Comparison of ENCODE assay signal across 8 cellular contexts in the genomic region with DNA sequence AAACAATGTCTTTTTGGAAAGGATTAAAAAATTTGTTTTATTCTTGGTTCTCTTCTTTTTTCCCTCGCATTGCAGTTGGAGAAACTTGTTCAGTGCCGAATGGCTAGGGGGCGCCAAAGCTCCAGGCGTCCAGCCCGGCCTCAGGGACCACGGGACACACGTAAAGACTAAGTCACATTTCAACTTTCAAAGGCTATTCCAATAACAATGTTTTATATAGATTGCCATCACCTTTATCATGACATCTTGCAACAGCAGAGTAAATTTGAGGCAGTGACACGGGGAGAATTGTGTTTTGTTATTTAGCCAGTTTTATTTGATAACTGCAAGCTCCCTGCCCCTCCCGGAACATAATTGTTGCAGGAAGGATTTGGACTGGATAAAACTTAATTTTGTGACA. TPM values are rescaled to one million over a fixed set of nuclear protein-coding genes. Genes with fewer than 3 reads are reported as not detected.
DNase-seq lines count a peak whose midpoint lies in the region; ATAC-seq and TF ChIP-seq lines count a peak whose summit lies in the region.

No MANE protein-coding gene starts in this region.

- H3K36me3 ChIP-seq in HUES48 (ENCODE audit: control insufficient read depth, insufficient read depth, low read length) (no peaks in the 10 kb centered on the region), left ventricle myocardium inferior (no peaks in the 10 kb centered on the region)

- peak; percentile 96 for TF ChIP-seq CTCF in left ventricle myocardium inferior (IDR thresholded peaks at IDR 0.05; ENCODE audit: borderline replicate concordance)

- H3K27ac ChIP-seq in HUES48 (ENCODE audit: low read depth, low read length) (no peak overlapping the region), left ventricle myocardium inferior (replicated peaks) (peak overlapping the region; percentile 49)

- no peak for ATAC-seq in HG03196 (IDR thresholded peaks at IDR 0.05; ENCODE audit: unreplicated experiment)

- H3K9me3 ChIP-seq in HUES48 (ENCODE audit: control insufficient read depth, insufficient read depth, low read length) (no peaks in the 10 kb centered on the region), left ventricle myocardium inferior (replicated peaks) (peaks cover 9% of the 10 kb centered on the region)

- DNase-seq in GDM1 (lab: John Stamatoyannopoulos, UW) (peak; percentile 17), RPMI7951 (ENCODE audit: low read depth) (peak; percentile 68), amniotic epithelial cell (ENCODE audit: low read depth) (peak; percentile 56), left ventricle myocardium inferior (peak; percentile 78), putamen (ENCODE audit: low spot score) (peak; percentile 35), GF-D8 (lab: John Stamatoyannopoulos, UW) (no peak)

- peaks cover 55% of the 10 kb centered on the region for H3K27me3 ChIP-seq in HUES48 (ENCODE audit: control insufficient read depth, insufficient read depth, low read length)
- H3K27me3 ChIP-seq in left ventricle myocardium inferior (ENCODE audit: low read depth): peaks cover 10% of the 10 kb centered on the region

- H3K4me1 ChIP-seq in HUES48 (ENCODE audit: control insufficient read depth, insufficient read depth, low read length) (peaks cover 43% of the 10 kb centered on the region), left ventricle myocardium inferior (peaks cover 47% of the 10 kb centered on the region)

- H3K9ac ChIP-seq in HUES48 (ENCODE audit: low read depth, low read length): no peak overlapping the region

- H3K4me3 ChIP-seq in HUES48 (ENCODE audit: low read depth, low read length) (peak overlapping the region; percentile 77), left ventricle myocardium inferior (peak overlapping the region; percentile 75)

- intact Hi-C loops in left ventricle myocardium inferior (cut with micrococcal nuclease): loop anchor here (2.0 to 5.0 kb wide), 2 partner anchors 428 to 1164 kb away; no protein-coding TSS in a partner anchor

RNA-seq across cellular contexts. Expression of gene IGFBP3, which starts 2.2 kb away (rescaled TPM):
- 10.1 and 11.7 TPM in 2 replicates for total RNA-seq in RPMI7951 (2014; rRNA removed; shearing (Covaris generic))
- 60.8 TPM for total RNA-seq in left ventricle myocardium inferior

RNA-seq across cellular contexts. Expression of gene IGFBP1, which starts 35.0 kb away (rescaled TPM):
- not detected in 2 replicates for total RNA-seq in RPMI7951 (2014; rRNA removed; shearing (Covaris generic))
- total RNA-seq in left ventricle myocardium inferior: not detected

RNA-seq across cellular contexts. Expression of gene CCDC201, which starts 50.4 kb away (rescaled TPM):
- not detected in 2 replicates for total RNA-seq in RPMI7951 (2014; rRNA removed; shearing (Covaris generic))
- not detected for total RNA-seq in left ventricle myocardium inferior
